Comparison of ENCODE assay signal across 1 cellular context in genomic region chr17:63697341-63698286, GRCh38.
TF ChIP-seq lines count a peak whose summit lies in the region.

No MANE protein-coding gene starts in this region.

TF ChIP-seq in GM23338, 12 proteins besides CTCF, POLR2A, EP300 and RAD21 (continued from another document):
- TF ChIP-seq, protein P1, sequence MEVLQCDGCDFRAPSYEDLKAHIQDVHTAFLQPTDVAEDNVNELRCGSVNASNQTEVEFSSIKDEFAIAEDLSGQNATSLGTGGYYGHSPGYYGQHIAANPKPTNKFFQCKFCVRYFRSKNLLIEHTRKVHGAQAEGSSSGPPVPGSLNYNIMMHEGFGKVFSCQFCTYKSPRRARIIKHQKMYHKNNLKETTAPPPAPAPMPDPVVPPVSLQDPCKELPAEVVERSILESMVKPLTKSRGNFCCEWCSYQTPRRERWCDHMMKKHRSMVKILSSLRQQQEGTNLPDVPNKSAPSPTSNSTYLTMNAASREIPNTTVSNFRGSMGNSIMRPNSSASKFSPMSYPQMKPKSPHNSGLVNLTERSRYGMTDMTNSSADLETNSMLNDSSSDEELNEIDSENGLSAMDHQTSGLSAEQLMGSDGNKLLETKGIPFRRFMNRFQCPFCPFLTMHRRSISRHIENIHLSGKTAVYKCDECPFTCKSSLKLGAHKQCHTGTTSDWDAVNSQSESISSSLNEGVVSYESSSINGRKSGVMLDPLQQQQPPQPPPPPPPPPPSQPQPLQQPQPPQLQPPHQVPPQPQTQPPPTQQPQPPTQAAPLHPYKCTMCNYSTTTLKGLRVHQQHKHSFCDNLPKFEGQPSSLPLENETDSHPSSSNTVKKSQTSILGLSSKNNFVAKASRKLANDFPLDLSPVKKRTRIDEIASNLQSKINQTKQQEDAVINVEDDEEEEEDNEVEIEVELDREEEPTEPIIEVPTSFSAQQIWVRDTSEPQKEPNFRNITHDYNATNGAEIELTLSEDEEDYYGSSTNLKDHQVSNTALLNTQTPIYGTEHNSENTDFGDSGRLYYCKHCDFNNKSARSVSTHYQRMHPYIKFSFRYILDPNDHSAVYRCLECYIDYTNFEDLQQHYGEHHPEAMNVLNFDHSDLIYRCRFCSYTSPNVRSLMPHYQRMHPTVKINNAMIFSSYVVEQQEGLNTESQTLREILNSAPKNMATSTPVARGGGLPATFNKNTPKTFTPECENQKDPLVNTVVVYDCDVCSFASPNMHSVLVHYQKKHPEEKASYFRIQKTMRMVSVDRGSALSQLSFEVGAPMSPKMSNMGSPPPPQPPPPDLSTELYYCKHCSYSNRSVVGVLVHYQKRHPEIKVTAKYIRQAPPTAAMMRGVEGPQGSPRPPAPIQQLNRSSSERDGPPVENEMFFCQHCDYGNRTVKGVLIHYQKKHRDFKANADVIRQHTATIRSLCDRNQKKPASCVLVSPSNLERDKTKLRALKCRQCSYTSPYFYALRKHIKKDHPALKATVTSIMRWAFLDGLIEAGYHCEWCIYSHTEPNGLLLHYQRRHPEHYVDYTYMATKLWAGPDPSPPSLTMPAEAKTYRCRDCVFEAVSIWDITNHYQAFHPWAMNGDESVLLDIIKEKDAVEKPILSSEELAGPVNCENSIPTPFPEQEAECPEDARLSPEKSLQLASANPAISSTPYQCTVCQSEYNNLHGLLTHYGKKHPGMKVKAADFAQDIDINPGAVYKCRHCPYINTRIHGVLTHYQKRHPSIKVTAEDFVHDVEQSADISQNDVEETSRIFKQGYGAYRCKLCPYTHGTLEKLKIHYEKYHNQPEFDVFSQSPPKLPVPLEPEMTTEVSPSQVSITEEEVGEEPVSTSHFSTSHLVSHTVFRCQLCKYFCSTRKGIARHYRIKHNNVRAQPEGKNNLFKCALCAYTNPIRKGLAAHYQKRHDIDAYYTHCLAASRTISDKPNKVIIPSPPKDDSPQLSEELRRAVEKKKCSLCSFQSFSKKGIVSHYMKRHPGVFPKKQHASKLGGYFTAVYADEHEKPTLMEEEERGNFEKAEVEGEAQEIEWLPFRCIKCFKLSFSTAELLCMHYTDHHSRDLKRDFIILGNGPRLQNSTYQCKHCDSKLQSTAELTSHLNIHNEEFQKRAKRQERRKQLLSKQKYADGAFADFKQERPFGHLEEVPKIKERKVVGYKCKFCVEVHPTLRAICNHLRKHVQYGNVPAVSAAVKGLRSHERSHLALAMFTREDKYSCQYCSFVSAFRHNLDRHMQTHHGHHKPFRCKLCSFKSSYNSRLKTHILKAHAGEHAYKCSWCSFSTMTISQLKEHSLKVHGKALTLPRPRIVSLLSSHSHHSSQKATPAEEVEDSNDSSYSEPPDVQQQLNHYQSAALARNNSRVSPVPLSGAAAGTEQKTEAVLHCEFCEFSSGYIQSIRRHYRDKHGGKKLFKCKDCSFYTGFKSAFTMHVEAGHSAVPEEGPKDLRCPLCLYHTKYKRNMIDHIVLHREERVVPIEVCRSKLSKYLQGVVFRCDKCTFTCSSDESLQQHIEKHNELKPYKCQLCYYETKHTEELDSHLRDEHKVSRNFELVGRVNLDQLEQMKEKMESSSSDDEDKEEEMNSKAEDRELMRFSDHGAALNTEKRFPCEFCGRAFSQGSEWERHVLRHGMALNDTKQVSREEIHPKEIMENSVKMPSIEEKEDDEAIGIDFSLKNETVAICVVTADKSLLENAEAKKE (CRISPR knock-in tag; IDR thresholded peaks at IDR 0.05): no peak
